21 cellular contexts compared by ENCODE assay signal in genomic region chr7:159227433-159227832, GRCh38.
DNase-seq lines count a peak whose midpoint lies in the region; ATAC-seq and TF ChIP-seq lines count a peak whose summit lies in the region.
"Had no signal": no experiment of that assay in that cellular context is flagged by ENCODE, and none has a peak within 500 bp of the region (broad histone marks: within the 10 kb centered on the region; RNA-seq: fewer than 3 reads in every experiment).

No MANE protein-coding gene starts in this region.

- no peak for ATAC-seq in GM21825 (IDR thresholded peaks at IDR 0.05; ENCODE audit: unreplicated experiment)
- ATAC-seq: activated CD8-positive, alpha-beta T cell treated with anti-CD3 and anti-CD28 coated beads for 36 hours; natural killer cell treated with Interleukin-12 subunit alpha and Interleukin-12 subunit beta and Interleukin-15 and Interleukin-18, amount 100 ng/mL, for 72 hours; T-helper 17 cell had no signal

- no peaks in the 10 kb centered on the region for H3K27me3 ChIP-seq in esophagus muscularis mucosa
- no peaks in the 10 kb centered on the region for H3K27me3 ChIP-seq in sigmoid colon
- H3K27me3 ChIP-seq: right atrium auricular region, spleen had no signal

- no peak overlapping the region for H3K27ac ChIP-seq in esophagus muscularis mucosa (replicated peaks in 1 of 4)
- H3K27ac ChIP-seq in sigmoid colon, result peak overlapping the region; percentile 49 to 72 (median 58)
- H3K27ac ChIP-seq: right atrium auricular region, spleen had no signal

- no peak for TF ChIP-seq CTCF in esophagus muscularis mucosa (IDR thresholded peaks at IDR 0.05)
- TF ChIP-seq CTCF in sigmoid colon (IDR thresholded peaks at IDR 0.05), result no peak

- DNase-seq in H4 (ENCODE audit: low spot score), result peak; percentile 11
- DNase-seq in LoVo (ENCODE audit: low spot score), result peak; percentile 41
- DNase-seq in esophagus muscularis mucosa (ENCODE audit: extremely low spot score), result peak; percentile 89
- peak; percentile 84 for DNase-seq in sigmoid colon
- no peak for DNase-seq in NCI-H1105 (lab: John Stamatoyannopoulos, UW)
- DNase-seq in activated CD8-positive, alpha-beta memory T cell treated with anti-CD3 and anti-CD28 coated beads for 24 hours, result no peak
- DNase-seq: activated CD4-positive, CD25-positive, alpha-beta regulatory T cell treated with anti-CD3 and anti-CD28 coated beads, Interleukin-2, amount 50 U/mL, for 72 hours; activated CD8-positive, alpha-beta T cell treated with anti-CD3 and anti-CD28 coated beads for 36 hours; activated gamma-delta T cell treated with Interleukin-2 at 50 U/mL for 16 hours; dermis blood vessel endothelial cell; H7; NCI-H1105 treated with DMSO at 0.1 percent for 48 hours; NCI-H2081; NCI-H226; NCI-H748 treated with DMSO at 0.1 percent for 48 hours; spleen; T-helper 17 cell; trophoblast cell had no signal

- H3K4me3 ChIP-seq in esophagus muscularis mucosa (no peak overlapping the region), sigmoid colon (no peak overlapping the region)
- H3K4me3 ChIP-seq: right atrium auricular region, spleen had no signal

- H3K4me1 ChIP-seq in esophagus muscularis mucosa (peaks cover 0 to 15% (median 6%) of the 10 kb centered on the region in 4 donors), sigmoid colon (peaks cover 0 to 31% (median 23%) of the 10 kb centered on the region in 4 donors)
- H3K4me1 ChIP-seq: right atrium auricular region, spleen had no signal

- no peaks in the 10 kb centered on the region for H3K36me3 ChIP-seq in esophagus muscularis mucosa
- no peaks in the 10 kb centered on the region for H3K36me3 ChIP-seq in sigmoid colon
- H3K36me3 ChIP-seq: right atrium auricular region, spleen had no signal

- no peak for TF ChIP-seq EP300 in esophagus muscularis mucosa (IDR thresholded peaks at IDR 0.05)
- peak in 2 of 4 donors; percentile 39 to 49 for TF ChIP-seq EP300 in sigmoid colon (IDR thresholded peaks at IDR 0.05)

- no peak for TF ChIP-seq POLR2A in esophagus muscularis mucosa (IDR thresholded peaks at IDR 0.05; ENCODE audit: low read depth)
- TF ChIP-seq POLR2A in sigmoid colon (IDR thresholded peaks at IDR 0.05), result no peak

- H3K9me3 ChIP-seq in esophagus muscularis mucosa (no peaks in the 10 kb centered on the region), sigmoid colon (no peaks in the 10 kb centered on the region)
- H3K9me3 ChIP-seq: right atrium auricular region, spleen had no signal

- 63% methylated on average over 5 of the region's 5 CpGs for WGBS in esophagus muscularis mucosa
- WGBS in sigmoid colon, 2 donors, result 66 to 81% methylated on average over 5 of the region's 5 CpGs

- intact Hi-C loops in esophagus muscularis mucosa (cut with DNase I), result no loop called here
- intact Hi-C loops in sigmoid colon (cut with DNase I), result no loop called here

Comparison
In these comparisons a context has a peak if more than half of its experiments do, and no peak if none do; other contexts are left out.
1. DNase-seq: peak in H4 (single experiment), LoVo (single experiment), esophagus muscularis mucosa (single experiment) and sigmoid colon (single experiment); none in NCI-H1105 (single experiment) and activated CD8-positive, alpha-beta memory T cell treated with anti-CD3 and anti-CD28 coated beads for 24 hours (single experiment).
2. H3K27ac ChIP-seq: peak in sigmoid colon (4 of 4); none in esophagus muscularis mucosa (0 of 4).